ENCODE assay signal across 10 cellular contexts in the genomic region with DNA sequence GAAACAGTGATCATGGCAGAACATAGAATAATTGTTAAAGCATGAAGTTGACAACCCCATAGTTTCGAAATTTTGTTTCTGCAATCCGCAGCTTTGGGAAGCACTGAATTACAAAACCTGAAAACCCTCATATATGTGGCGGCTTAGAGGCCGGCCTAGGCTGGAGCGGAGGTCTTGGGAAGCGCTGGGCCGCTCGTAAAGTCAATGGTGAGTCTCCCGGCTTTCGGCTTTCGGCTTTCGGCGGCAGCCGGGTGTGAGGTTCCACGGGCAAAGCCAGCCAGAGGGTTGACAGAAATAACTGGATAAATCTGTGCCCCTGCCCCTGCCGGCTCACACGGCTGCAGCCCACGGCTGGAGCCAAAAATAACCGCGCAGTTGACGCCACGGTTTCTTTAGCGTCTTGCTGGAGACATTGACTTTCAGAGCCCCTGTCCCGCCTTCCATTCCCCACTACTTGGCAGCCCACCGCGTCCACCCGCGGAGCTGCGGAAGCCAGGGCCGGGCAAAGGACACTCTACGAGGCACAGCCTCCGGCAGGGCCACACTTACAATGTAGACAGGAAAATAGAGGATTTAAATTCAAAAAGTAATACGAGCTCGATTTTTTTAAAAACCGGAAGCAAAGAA. TPM values are rescaled to one million over a fixed set of nuclear protein-coding genes. Genes with fewer than 3 reads are reported as not detected.
DNase-seq lines count a peak whose midpoint lies in the region; ATAC-seq, FAIRE-seq and TF ChIP-seq lines count a peak whose summit lies in the region.
"Had no signal": no experiment of that assay in that cellular context is flagged by ENCODE, and none has a peak within 500 bp of the region (broad histone marks: within the 10 kb centered on the region; RNA-seq: fewer than 3 reads in every experiment).

No MANE protein-coding gene starts in this region.

- H3K79me1 ChIP-seq in H1 (ENCODE audit: low read depth, low read length) = no peaks in the 10 kb centered on the region

- TF ChIP-seq RAD21 in H1 (IDR thresholded peaks at IDR 0.05 in 1 of 2, conservative IDR thresholded peaks at IDR 0.05 in 1 of 2; ENCODE audit: low read depth in 2 of 2, low read length in 2 of 2) = no peak

- H2BK20ac ChIP-seq in H1 (ENCODE audit: low read length) = no peak overlapping the region

- no peak overlapping the region for H4K91ac ChIP-seq in H1 (replicated peaks; ENCODE audit: insufficient read length, low read length)

- no peak overlapping the region for H2BK15ac ChIP-seq in H1 (ENCODE audit: low read length)

- H3K36me3 ChIP-seq in Peyer's patch = no peaks in the 10 kb centered on the region
- no peaks in the 10 kb centered on the region for H3K36me3 ChIP-seq in H1 (ENCODE audit: control insufficient read depth in 2 of 4, insufficient read depth in 4 of 4, low read length in 3 of 4)

- H4K5ac ChIP-seq in H1 (ENCODE audit: insufficient read length, low read depth, low read length) = no peak overlapping the region

- no peak overlapping the region for H3K9ac ChIP-seq in H1 (replicated peaks in 1 of 4; ENCODE audit: extremely low read depth in 1 of 4, low read depth in 3 of 4, low read length in 3 of 4)

- ATAC-seq in natural killer cell (peak in 1 of 3 donors; percentile 32), GM18861 (IDR thresholded peaks at IDR 0.05; ENCODE audit: unreplicated experiment) (no peak), GM21367 (IDR thresholded peaks at IDR 0.05; ENCODE audit: unreplicated experiment) (no peak)

- H3K9me3 ChIP-seq in Peyer's patch (no peaks in the 10 kb centered on the region), H1 (ENCODE audit: insufficient read depth in 2 of 2, low read depth in 1 of 2, low read length in 1 of 2) (no peaks in the 10 kb centered on the region)

- no peak overlapping the region for H3K18ac ChIP-seq in H1 (ENCODE audit: extremely low read depth, low read length)

- H2BK5ac ChIP-seq in H1 (ENCODE audit: low read depth, low read length) = no peak overlapping the region

- CTCF ChIA-PET in H1 (lab: Charles Lee; ENCODE audit: partially characterized antibody) = interaction anchor here (1.2 to 3.3 kb wide), 8 partner anchors 9 to 41 kb away, joined by 3 to 13 read pairs (median 8); no protein-coding TSS in a partner anchor

- H2BK120ac ChIP-seq in H1 (replicated peaks; ENCODE audit: low read depth, low read length) = no peak overlapping the region

- POLR2A ChIA-PET in H1 (lab: Charles Lee; ENCODE audit: partially characterized antibody) = interaction anchor here (1.1 to 1.2 kb wide), 2 partner anchors 8 to 19 kb away, joined by 4 to 6 read pairs; no protein-coding TSS in a partner anchor

- H2AK5ac ChIP-seq in H1 (ENCODE audit: low read depth, low read length) = no peak overlapping the region

- peak overlapping the region; percentile 55 for H3K4me3 Mint-ChIP-seq in natural killer cell

- no peak overlapping the region for H2AFZ ChIP-seq in H1 (ENCODE audit: low read length)

- DNase-seq in EH (ENCODE audit: low read depth) (peak; percentile 21), Peyer's patch (peak in 2 of 3 donors; percentile 14 to 44), H1 (ENCODE audit: low read depth in 1 of 2, low spot score in 2 of 2) (peak in 1 of 2 experiments; percentile 59), natural killer cell (no peak), HuH-7.5 (ENCODE audit: low spot score) (no peak), EL (no peak)

- H3K27me3 ChIP-seq in Peyer's patch (peaks cover 0 to 24% of the 10 kb centered on the region in 2 donors), H1 (replicated peaks in 1 of 4; ENCODE audit: control insufficient read depth in 3 of 4, extremely low read depth in 1 of 4, insufficient read depth in 3 of 4, low read length in 3 of 4) (peaks cover 65 to 86% (median 70%) of the 10 kb centered on the region in 4 experiments)

- no peak for FAIRE-seq in H1 (lab: Jason Lieb, UNC)

- no peaks in the 10 kb centered on the region for H3K79me2 ChIP-seq in H1 (ENCODE audit: control insufficient read depth in 1 of 2, insufficient read depth in 2 of 2, low read length in 2 of 2)

- no peak overlapping the region for H3K23ac ChIP-seq in H1 (ENCODE audit: insufficient read length)

- peaks cover 24 to 27% of the 10 kb centered on the region in 2 experiments for H4K20me1 ChIP-seq in H1 (replicated peaks in 1 of 2; ENCODE audit: control insufficient read depth in 1 of 2, insufficient read depth in 2 of 2, low read length in 2 of 2)

- TF ChIP-seq POLR2A in Peyer's patch (IDR thresholded peaks at IDR 0.05) (no peak), H1 (IDR thresholded peaks at IDR 0.05; ENCODE audit: control extremely low read depth in 1 of 2, low read depth in 2 of 2, low read length in 2 of 2) (no peak)

- H4K8ac ChIP-seq in H1 (ENCODE audit: extremely low read depth, insufficient read depth, low read length) = no peak overlapping the region

- peaks cover 67 to 82% of the 10 kb centered on the region in 2 donors for H3K27me3 Mint-ChIP-seq in natural killer cell (ENCODE audit: low read depth in 2 of 2)

- H3K27ac ChIP-seq in Peyer's patch (no peak overlapping the region), H1 (ENCODE audit: low read depth, low read length) (no peak overlapping the region)

- no peaks in the 10 kb centered on the region for H3K36me3 Mint-ChIP-seq in natural killer cell

- peaks cover 13 to 16% of the 10 kb centered on the region in 2 donors for H3K4me1 Mint-ChIP-seq in natural killer cell

- H3K23me2 ChIP-seq in H1 (ENCODE audit: low read depth, low read length) = no peaks in the 10 kb centered on the region

- no peak overlapping the region for H3K14ac ChIP-seq in H1 (ENCODE audit: insufficient read length)

- TF ChIP-seq CTCF in Peyer's patch (IDR thresholded peaks at IDR 0.05) = no peak
- no peak for TF ChIP-seq CTCF in H1 (IDR thresholded peaks at IDR 0.05; ENCODE audit: control extremely low read depth in 1 of 3, insufficient read depth in 1 of 3, low read depth in 1 of 3, low read length in 3 of 3)
- no peak for TF ChIP-seq CTCF in natural killer cell (IDR thresholded peaks at IDR 0.05)

- peak overlapping the region; percentile 39 to 45 for H3K4me2 ChIP-seq in H1 (ENCODE audit: insufficient read depth in 1 of 2, low read depth in 2 of 2, low read length in 2 of 2)

- H3K4me1 ChIP-seq in Peyer's patch = peaks cover 0 to 4% (median 0%) of the 10 kb centered on the region in 4 donors
- peaks cover 0 to 12% (median 7%) of the 10 kb centered on the region in 4 experiments; a peak in 4 of 7 replicates for H3K4me1 ChIP-seq in H1 (replicated peaks in 1 of 4; ENCODE audit: control insufficient read depth in 3 of 4, insufficient read depth in 4 of 4, low read length in 3 of 4)

- no peak overlapping the region for H2BK12ac ChIP-seq in H1 (ENCODE audit: low read depth, low read length)

- WGBS in H1 (ENCODE audit: extremely low coverage in 1 of 2, insufficient coverage in 1 of 2, insufficient read length in 1 of 2, insufficient replicate concordance in 2 of 2, low coverage in 1 of 2, low lambda C conversion rate in 2 of 2, missing lambda C conversion rate in 1 of 2), 2 experiments = 7% methylated on average over 35 of the region's 35 CpGs; no CpG with 5 or more reads in 1 of the 2 experiments

- H3K4me3 ChIP-seq in Peyer's patch = peak overlapping the region in 2 of 4 donors; percentile 8 to 12
- peak overlapping the region in 1 of 4 experiments; percentile 40; a peak in 2 of 8 replicates for H3K4me3 ChIP-seq in H1 (ENCODE audit: extremely low read depth in 1 of 4, insufficient read depth in 2 of 4, low read depth in 3 of 4, low read length in 4 of 4)
- H3K4me3 ChIP-seq: lung had no signal

- no peak overlapping the region for H3K27ac Mint-ChIP-seq in natural killer cell

- no peak overlapping the region for H3K56ac ChIP-seq in H1 (replicated peaks; ENCODE audit: insufficient read length, low read depth, low read length)

- no peaks in the 10 kb centered on the region for H3K9me3 Mint-ChIP-seq in natural killer cell

- intact Hi-C loops in natural killer cell (cut with micrococcal nuclease) = no loop called here

- no peak overlapping the region for H3K4ac ChIP-seq in H1 (replicated peaks; ENCODE audit: insufficient read length, low read depth, low read length)

- TF ChIP-seq EP300 in H1 (IDR thresholded peaks at IDR 0.05; ENCODE audit: borderline replicate concordance in 1 of 2, low read depth in 2 of 2, low read length in 2 of 2) = no peak

TF ChIP-seq in H1, 55 proteins besides CTCF, POLR2A, EP300 and RAD21 (continues in another document):
- peak; percentile 100 for TF ChIP-seq EZH2 (IDR thresholded peaks at IDR 0.05; ENCODE audit: low read depth, low read length, severe bottlenecking)

RNA-seq across cellular contexts. Expression of gene VAX2, which starts 6.9 kb away (rescaled TPM):
- not detected for total RNA-seq in Peyer's patch
- total RNA-seq in H1 (2021; fragmentation: NEBNext Ultra II Directional; extraction: Animal tissue kit (Norgen Biotek cat#: 25700)) = not detected in 2 replicates
- polyA plus RNA-seq in H1 (2011; rRNA removed) = not detected in 2 replicates
- polyA plus RNA-seq in H1 (2011; cell fraction: cytosol; rRNA removed) = 0.04 TPM
- 0.14 TPM for polyA plus RNA-seq in H1 (2011; cell fraction: nucleus; rRNA removed)
- polyA plus RNA-seq in H1 (2012, experiment 1 of 2) = not detected in 4 replicates
- polyA plus RNA-seq in H1 (2012, experiment 2 of 2) = not detected
- polyA plus RNA-seq in H1 (2013, experiment 1 of 2) = not detected
- polyA plus RNA-seq in H1 (2013, experiment 2 of 2) = not detected
- not detected in 2 replicates for polyA minus RNA-seq in H1 (2011; rRNA and poly(A)+ RNA removed)
- not detected for polyA minus RNA-seq in H1 (2011; cell fraction: cytosol; rRNA and poly(A)+ RNA removed)
- polyA minus RNA-seq in H1 (2011; cell fraction: nucleus; rRNA and poly(A)+ RNA removed) = not detected
- total RNA-seq in natural killer cell = not detected

RNA-seq across cellular contexts. Expression of gene ATP6V1B1, which starts 28.5 kb away (rescaled TPM):
- total RNA-seq in Peyer's patch = 1 to 10 TPM in 2 of 4 donors, not detected in 2; 1.3 to 5.8 TPM
- not detected in 2 replicates for total RNA-seq in H1 (2021; fragmentation: NEBNext Ultra II Directional; extraction: Animal tissue kit (Norgen Biotek cat#: 25700))
- 0.17 TPM in 1 of 2 replicates, not detected in the other for polyA plus RNA-seq in H1 (2011; rRNA removed)
- not detected for polyA plus RNA-seq in H1 (2011; cell fraction: cytosol; rRNA removed)
- 0.31 TPM for polyA plus RNA-seq in H1 (2011; cell fraction: nucleus; rRNA removed)
- polyA plus RNA-seq in H1 (2012, experiment 1 of 2) = 0.18 to 0.19 TPM in 2 of 4 replicates, not detected in the others
- not detected for polyA plus RNA-seq in H1 (2012, experiment 2 of 2)
- 0.04 TPM for polyA plus RNA-seq in H1 (2013, experiment 1 of 2)
- not detected for polyA plus RNA-seq in H1 (2013, experiment 2 of 2)
- polyA minus RNA-seq in H1 (2011; rRNA and poly(A)+ RNA removed) = not detected in 2 replicates
- polyA minus RNA-seq in H1 (2011; cell fraction: cytosol; rRNA and poly(A)+ RNA removed) = not detected
- not detected for polyA minus RNA-seq in H1 (2011; cell fraction: nucleus; rRNA and poly(A)+ RNA removed)
- not detected for total RNA-seq in natural killer cell
- total RNA-seq: cerebellum had no signal

Comparison
In these comparisons a context has a peak if more than half of its experiments do, and no peak if none do; other contexts are left out.
1. DNase-seq: peak in EH (single experiment) and Peyer's patch (2 of 3); none in natural killer cell (single experiment), HuH-7.5 (single experiment) and EL (single experiment).